Comparison of ENCODE assay signal across 20 cellular contexts in the genomic region with DNA sequence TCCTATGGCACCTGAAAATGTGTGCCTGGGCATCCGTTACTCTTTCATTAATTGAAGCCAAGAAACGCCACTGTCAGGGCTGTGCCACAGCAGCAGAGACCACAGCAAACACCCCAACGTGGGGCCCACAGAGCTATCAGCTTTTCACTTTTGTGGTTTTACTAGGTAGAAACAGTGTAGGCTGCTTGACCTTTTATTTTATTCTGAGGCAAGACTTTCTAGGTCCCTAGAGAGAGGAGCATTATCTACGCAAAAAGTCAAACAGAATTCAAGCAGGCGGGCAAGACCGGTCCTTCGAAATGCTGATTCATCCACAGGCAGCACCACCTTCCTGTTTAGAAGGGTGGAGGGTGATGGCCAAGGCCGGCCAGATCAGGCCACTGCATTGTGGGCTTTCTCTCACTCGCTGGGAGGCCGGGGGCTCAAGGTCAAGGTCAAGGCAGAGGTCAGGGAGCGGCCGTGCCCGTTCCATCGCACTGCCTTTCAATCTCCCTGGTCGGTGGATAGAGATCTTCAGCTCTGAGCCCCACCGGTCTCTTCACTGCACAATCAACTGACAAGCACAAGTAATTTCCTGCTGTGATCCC.
"Had no signal": no experiment of that assay in that cellular context is flagged by ENCODE, and none has a peak within 500 bp of the region (broad histone marks: within the 10 kb centered on the region; RNA-seq: fewer than 3 reads in every experiment).

No MANE protein-coding gene starts in this region.

- ATAC-seq: foreskin keratinocyte; left ventricle myocardium superior; natural killer cell treated with Interleukin-12 subunit alpha and Interleukin-12 subunit beta and Interleukin-15 and Interleukin-18, amount 100 ng/mL, for 72 hours; right cardiac atrium; T-helper 17 cell had no signal

- H3K9me3 ChIP-seq: testis had no signal

- DNase-seq: activated CD4-positive, alpha-beta T cell treated with anti-CD3 and anti-CD28 coated beads, Interleukin-2, amount 10 ng/mL, durations not matched to agents 7 days and 5 days; activated naive CD4-positive, alpha-beta T cell treated with Interleukin-2 at 50 U/mL for 16 hours; activated T-cell treated with anti-CD3 and anti-CD28 coated beads for 4 hours; anterior cingulate cortex; brain microvascular endothelial cell; effector CD8-positive, alpha-beta T cell; foreskin keratinocyte; glutamatergic neuron; hypothalamus; kidney glomerular epithelial cell; left ventricle myocardium superior; mesenchymal stem cell; occipital lobe; right cardiac atrium; stomach; T-helper 17 cell; testis had no signal

- H3K36me3 ChIP-seq: brain microvascular endothelial cell, stomach had no signal

- H3K27ac ChIP-seq: brain microvascular endothelial cell, coronary artery, foreskin keratinocyte, stomach, testis had no signal

- H3K27me3 ChIP-seq: brain microvascular endothelial cell, foreskin keratinocyte, stomach, testis had no signal

- H3K4me3 ChIP-seq: coronary artery, smooth muscle cell, stomach, testis had no signal

- H3K4me1 ChIP-seq: foreskin keratinocyte, stomach, testis had no signal
